7 cellular contexts compared by ENCODE assay signal in genomic region chr18:34287825-34288224, GRCh38.
"Had no signal": no experiment of that assay in that cellular context is flagged by ENCODE, and none has a peak within 500 bp of the region (broad histone marks: within the 10 kb centered on the region; RNA-seq: fewer than 3 reads in every experiment).

No MANE protein-coding gene starts in this region.

- H2AFZ ChIP-seq: GM23338 had no signal

- H3K4me3 ChIP-seq: GM23338, K562 had no signal

- DNase-seq: H9, HCEC 1CT, HFFc6, IMR-90, KG1 had no signal

- H3K4me2 ChIP-seq: GM23338 had no signal

- ATAC-seq: GM23338, K562 had no signal
